1 cellular context compared by ENCODE assay signal in the genomic region with DNA sequence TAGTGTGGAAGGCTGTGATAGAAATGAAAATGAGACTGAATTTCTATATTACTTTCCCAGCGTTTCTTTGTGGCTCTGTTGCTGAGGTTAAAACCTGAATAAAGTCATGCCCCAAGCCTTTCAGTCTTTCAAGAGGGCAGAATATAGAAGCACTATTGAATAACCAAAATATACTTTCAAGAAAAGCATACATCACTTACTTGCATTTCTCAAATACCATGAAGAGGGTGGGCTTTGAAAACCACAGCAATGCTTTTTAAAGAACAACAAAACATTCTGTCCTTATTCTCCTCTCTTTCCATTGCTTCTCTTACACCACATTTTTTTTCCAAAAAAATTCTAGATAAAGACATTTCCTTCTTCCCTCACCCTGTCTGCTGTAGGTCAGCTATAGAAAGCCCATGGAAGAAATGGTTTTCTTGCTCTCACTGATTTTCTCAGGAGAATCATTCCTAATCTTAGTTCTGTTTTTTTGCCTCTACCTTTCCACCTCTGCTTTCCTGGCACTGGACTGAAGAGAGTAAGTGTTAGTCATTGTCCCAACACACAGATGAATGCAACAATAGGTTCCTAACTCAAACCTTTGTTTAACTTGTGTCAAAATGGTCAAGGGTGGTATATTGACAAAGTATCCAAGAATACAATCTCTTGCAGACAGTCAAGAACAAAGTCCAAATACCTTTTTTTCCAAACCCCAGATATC.
TF ChIP-seq lines count a peak whose summit lies in the region.

No MANE protein-coding gene starts in this region.

TF ChIP-seq in HepG2, 621 proteins besides CTCF, POLR2A, EP300 and RAD21:
- TF ChIP-seq NFRKB (IDR thresholded peaks at IDR 0.05) (no peak), ATF7-NPFF (CRISPR knock-in tag; IDR thresholded peaks at IDR 0.05; ENCODE audit: low read depth) (no peak), ZNF556 (CRISPR knock-in tag; IDR thresholded peaks at IDR 0.05; ENCODE audit: borderline replicate concordance) (no peak), ZNF230 (CRISPR knock-in tag; IDR thresholded peaks at IDR 0.05) (no peak), FOXA3 (CRISPR knock-in tag; IDR thresholded peaks at IDR 0.05) (0 out of 2 replicates have a peak, but pooled peaks have one; percentile 7), ZNF552 (CRISPR knock-in tag; IDR thresholded peaks at IDR 0.05; ENCODE audit: borderline replicate concordance) (no peak), CENPX (CRISPR knock-in tag; IDR thresholded peaks at IDR 0.05) (no peak), SMAD1 (CRISPR knock-in tag; IDR thresholded peaks at IDR 0.05; ENCODE audit: borderline replicate concordance, low read depth) (no peak), ZNF335 (CRISPR knock-in tag; IDR thresholded peaks at IDR 0.05) (no peak), SOX6 (IDR thresholded peaks at IDR 0.05) (no peak), SOX6 (CRISPR knock-in tag; IDR thresholded peaks at IDR 0.05) (peak; percentile 65), ZSCAN22 (CRISPR knock-in tag; IDR thresholded peaks at IDR 0.05) (no peak), GATAD2A (CRISPR knock-in tag; IDR thresholded peaks at IDR 0.05) (no peak), POGZ (CRISPR knock-in tag; IDR thresholded peaks at IDR 0.05) (no peak), KLF11 (CRISPR knock-in tag; IDR thresholded peaks at IDR 0.05) (no peak), ZFP36 (IDR thresholded peaks at IDR 0.05; ENCODE audit: borderline replicate concordance, low read depth, low read length, partially characterized antibody) (no peak), SSRP1 (CRISPR knock-in tag; IDR thresholded peaks at IDR 0.05) (no peak), FIP1L1 (IDR thresholded peaks at IDR 0.05; ENCODE audit: borderline replicate concordance, insufficient read depth, low read depth, low read length) (no peak), CBX2 (IDR thresholded peaks at IDR 0.05; ENCODE audit: low read depth, low read length) (no peak), CBX2 (CRISPR knock-in tag; IDR thresholded peaks at IDR 0.05; ENCODE audit: low read depth) (no peak), REPIN1 (CRISPR knock-in tag; IDR thresholded peaks at IDR 0.05; ENCODE audit: borderline replicate concordance, low read depth) (no peak), PTBP1 (IDR thresholded peaks at IDR 0.05; ENCODE audit: low read depth, low read length, poor library complexity, severe bottlenecking) (no peak), SOX13 (IDR thresholded peaks at IDR 0.05) (peak; percentile 76), SOX13 (CRISPR knock-in tag; conservative IDR thresholded peaks at IDR 0.05 in 1 of 2, IDR thresholded peaks at IDR 0.05 in 1 of 2) (peak in 1 of 2 experiments; percentile 96; a peak in 2 of 4 replicates), SOX5 (CRISPR knock-in tag; IDR thresholded peaks at IDR 0.05; ENCODE audit: borderline replicate concordance) (peak; percentile 91), SAFB2 (CRISPR knock-in tag; IDR thresholded peaks at IDR 0.05; ENCODE audit: borderline replicate concordance, low read depth) (no peak), ZBTB3 (CRISPR knock-in tag; IDR thresholded peaks at IDR 0.05; ENCODE audit: borderline replicate concordance, low read depth) (no peak), ZNF567 (CRISPR knock-in tag; IDR thresholded peaks at IDR 0.05; ENCODE audit: borderline replicate concordance) (no peak), NR3C1 (CRISPR knock-in tag; IDR thresholded peaks at IDR 0.05) (no peak)
- TF ChIP-seq, protein P1, sequence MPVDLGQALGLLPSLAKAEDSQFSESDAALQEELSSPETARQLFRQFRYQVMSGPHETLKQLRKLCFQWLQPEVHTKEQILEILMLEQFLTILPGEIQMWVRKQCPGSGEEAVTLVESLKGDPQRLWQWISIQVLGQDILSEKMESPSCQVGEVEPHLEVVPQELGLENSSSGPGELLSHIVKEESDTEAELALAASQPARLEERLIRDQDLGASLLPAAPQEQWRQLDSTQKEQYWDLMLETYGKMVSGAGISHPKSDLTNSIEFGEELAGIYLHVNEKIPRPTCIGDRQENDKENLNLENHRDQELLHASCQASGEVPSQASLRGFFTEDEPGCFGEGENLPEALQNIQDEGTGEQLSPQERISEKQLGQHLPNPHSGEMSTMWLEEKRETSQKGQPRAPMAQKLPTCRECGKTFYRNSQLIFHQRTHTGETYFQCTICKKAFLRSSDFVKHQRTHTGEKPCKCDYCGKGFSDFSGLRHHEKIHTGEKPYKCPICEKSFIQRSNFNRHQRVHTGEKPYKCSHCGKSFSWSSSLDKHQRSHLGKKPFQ (CRISPR knock-in tag; IDR thresholded peaks at IDR 0.05; ENCODE audit: insufficient replicate concordance) = no peak
- TF ChIP-seq, protein P2, sequence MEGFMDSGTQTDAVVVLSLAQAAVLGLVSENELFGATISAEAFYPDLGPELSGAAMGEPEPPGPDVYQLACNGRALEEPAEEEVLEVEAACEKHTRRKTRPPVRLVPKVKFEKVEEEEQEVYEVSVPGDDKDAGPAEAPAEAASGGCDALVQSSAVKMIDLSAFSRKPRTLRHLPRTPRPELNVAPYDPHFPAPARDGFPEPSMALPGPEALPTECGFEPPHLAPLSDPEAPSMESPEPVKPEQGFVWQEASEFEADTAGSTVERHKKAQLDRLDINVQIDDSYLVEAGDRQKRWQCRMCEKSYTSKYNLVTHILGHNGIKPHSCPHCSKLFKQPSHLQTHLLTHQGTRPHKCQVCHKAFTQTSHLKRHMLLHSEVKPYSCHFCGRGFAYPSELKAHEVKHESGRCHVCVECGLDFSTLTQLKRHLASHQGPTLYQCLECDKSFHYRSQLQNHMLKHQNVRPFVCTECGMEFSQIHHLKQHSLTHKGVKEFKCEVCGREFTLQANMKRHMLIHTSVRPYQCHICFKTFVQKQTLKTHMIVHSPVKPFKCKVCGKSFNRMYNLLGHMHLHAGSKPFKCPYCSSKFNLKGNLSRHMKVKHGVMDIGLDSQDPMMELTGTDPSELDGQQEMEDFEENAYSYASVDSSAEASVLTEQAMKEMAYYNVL (CRISPR knock-in tag; IDR thresholded peaks at IDR 0.05; ENCODE audit: borderline replicate concordance) = no peak
- TF ChIP-seq, protein P3, sequence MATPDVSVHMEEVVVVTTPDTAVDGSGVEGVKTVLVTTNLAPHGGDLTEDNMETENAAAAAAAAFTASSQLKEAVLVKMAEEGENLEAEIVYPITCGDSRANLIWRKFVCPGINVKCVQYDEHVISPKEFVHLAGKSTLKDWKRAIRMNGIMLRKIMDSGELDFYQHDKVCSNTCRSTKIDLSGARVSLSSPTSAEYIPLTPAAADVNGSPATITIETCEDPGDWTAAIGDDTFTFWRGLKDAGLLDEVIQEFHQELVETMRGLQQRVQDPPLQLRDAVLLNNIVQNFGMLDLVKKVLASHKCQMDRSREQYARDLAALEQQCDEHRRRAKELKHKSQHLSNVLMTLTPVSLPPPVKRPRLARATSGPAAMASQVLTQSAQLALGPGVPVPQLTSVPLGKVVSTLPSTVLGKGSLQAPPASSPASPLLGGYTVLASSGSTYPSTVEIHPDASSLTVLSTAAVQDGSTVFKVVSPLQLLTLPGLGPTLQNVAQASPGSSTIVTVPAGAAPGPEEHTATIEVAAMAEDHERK (CRISPR knock-in tag; IDR thresholded peaks at IDR 0.05; ENCODE audit: low read depth) = no peak
- TF ChIP-seq, protein P4, sequence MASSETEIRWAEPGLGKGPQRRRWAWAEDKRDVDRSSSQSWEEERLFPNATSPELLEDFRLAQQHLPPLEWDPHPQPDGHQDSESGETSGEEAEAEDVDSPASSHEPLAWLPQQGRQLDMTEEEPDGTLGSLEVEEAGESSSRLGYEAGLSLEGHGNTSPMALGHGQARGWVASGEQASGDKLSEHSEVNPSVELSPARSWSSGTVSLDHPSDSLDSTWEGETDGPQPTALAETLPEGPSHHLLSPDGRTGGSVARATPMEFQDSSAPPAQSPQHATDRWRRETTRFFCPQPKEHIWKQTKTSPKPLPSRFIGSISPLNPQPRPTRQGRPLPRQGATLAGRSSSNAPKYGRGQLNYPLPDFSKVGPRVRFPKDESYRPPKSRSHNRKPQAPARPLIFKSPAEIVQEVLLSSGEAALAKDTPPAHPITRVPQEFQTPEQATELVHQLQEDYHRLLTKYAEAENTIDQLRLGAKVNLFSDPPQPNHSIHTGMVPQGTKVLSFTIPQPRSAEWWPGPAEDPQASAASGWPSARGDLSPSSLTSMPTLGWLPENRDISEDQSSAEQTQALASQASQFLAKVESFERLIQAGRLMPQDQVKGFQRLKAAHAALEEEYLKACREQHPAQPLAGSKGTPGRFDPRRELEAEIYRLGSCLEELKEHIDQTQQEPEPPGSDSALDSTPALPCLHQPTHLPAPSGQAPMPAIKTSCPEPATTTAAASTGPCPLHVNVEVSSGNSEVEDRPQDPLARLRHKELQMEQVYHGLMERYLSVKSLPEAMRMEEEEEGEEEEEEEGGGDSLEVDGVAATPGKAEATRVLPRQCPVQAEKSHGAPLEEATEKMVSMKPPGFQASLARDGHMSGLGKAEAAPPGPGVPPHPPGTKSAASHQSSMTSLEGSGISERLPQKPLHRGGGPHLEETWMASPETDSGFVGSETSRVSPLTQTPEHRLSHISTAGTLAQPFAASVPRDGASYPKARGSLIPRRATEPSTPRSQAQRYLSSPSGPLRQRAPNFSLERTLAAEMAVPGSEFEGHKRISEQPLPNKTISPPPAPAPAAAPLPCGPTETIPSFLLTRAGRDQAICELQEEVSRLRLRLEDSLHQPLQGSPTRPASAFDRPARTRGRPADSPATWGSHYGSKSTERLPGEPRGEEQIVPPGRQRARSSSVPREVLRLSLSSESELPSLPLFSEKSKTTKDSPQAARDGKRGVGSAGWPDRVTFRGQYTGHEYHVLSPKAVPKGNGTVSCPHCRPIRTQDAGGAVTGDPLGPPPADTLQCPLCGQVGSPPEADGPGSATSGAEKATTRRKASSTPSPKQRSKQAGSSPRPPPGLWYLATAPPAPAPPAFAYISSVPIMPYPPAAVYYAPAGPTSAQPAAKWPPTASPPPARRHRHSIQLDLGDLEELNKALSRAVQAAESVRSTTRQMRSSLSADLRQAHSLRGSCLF (CRISPR knock-in tag; IDR thresholded peaks at IDR 0.05; ENCODE audit: borderline replicate concordance) = no peak
- TF ChIP-seq, protein P5, sequence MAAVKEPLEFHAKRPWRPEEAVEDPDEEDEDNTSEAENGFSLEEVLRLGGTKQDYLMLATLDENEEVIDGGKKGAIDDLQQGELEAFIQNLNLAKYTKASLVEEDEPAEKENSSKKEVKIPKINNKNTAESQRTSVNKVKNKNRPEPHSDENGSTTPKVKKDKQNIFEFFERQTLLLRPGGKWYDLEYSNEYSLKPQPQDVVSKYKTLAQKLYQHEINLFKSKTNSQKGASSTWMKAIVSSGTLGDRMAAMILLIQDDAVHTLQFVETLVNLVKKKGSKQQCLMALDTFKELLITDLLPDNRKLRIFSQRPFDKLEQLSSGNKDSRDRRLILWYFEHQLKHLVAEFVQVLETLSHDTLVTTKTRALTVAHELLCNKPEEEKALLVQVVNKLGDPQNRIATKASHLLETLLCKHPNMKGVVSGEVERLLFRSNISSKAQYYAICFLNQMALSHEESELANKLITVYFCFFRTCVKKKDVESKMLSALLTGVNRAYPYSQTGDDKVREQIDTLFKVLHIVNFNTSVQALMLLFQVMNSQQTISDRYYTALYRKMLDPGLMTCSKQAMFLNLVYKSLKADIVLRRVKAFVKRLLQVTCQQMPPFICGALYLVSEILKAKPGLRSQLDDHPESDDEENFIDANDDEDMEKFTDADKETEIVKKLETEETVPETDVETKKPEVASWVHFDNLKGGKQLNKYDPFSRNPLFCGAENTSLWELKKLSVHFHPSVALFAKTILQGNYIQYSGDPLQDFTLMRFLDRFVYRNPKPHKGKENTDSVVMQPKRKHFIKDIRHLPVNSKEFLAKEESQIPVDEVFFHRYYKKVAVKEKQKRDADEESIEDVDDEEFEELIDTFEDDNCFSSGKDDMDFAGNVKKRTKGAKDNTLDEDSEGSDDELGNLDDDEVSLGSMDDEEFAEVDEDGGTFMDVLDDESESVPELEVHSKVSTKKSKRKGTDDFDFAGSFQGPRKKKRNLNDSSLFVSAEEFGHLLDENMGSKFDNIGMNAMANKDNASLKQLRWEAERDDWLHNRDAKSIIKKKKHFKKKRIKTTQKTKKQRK (IDR thresholded peaks at IDR 0.05; ENCODE audit: low read length) = no peak
- TF ChIP-seq, protein P6, sequence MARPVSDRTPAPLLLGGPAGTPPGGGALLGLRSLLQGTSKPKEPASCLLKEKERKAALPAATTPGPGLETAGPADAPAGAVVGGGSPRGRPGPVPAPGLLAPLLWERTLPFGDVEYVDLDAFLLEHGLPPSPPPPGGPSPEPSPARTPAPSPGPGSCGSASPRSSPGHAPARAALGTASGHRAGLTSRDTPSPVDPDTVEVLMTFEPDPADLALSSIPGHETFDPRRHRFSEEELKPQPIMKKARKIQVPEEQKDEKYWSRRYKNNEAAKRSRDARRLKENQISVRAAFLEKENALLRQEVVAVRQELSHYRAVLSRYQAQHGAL (CRISPR knock-in tag; IDR thresholded peaks at IDR 0.05; ENCODE audit: not compliant biosample characterization) = no peak
TF ChIP-seq in HepG2: peak in this region for 4.
